Comparison of ENCODE assay signal across 13 cellular contexts in the genomic region with DNA sequence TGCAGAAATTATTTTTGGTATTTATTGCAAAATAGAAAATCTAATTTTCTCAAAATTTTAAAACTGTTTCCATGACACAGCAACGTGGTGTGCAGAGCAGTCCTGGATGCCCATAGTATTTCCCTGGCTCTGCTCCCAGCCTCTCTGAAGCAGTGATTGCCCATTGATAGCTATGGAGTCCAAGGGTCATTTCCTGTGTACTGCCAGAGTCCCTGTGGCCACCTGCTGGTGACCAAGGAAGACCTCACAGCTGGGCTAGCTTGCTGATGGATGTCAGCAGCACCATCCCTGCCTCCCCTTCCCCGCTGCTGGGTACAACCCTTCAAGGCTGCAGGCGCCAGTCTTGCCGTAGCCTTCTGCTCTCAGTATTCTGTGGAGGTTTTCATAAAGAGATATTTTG.
A peak's percentile ranks its signal among the peaks of the same experiment; 100 is the strongest.
DNase-seq lines count a peak whose midpoint lies in the region; ATAC-seq and TF ChIP-seq lines count a peak whose summit lies in the region.
"Had no signal": no experiment of that assay in that cellular context is flagged by ENCODE, and none has a peak within 500 bp of the region (broad histone marks: within the 10 kb centered on the region; RNA-seq: fewer than 3 reads in every experiment).

No MANE protein-coding gene starts in this region.

- RAD21 ChIA-PET in HCT116 (lab: Charles Lee; ENCODE audit: low non-redundant PET in 1 of 2, low total read pairs in 2 of 2, uncharacterized antibody in 2 of 2, unreplicated experiment in 2 of 2): no interaction called here

- H3K36me3 ChIP-seq in HCT116 (ENCODE audit: control insufficient read depth in 1 of 2, insufficient read depth in 2 of 2, low read length in 2 of 2): no peaks in the 10 kb centered on the region
- H3K36me3 ChIP-seq: right atrium auricular region, suprapubic skin had no signal

- no peaks in the 10 kb centered on the region for H3K79me2 ChIP-seq in HCT116 (ENCODE audit: insufficient read depth, low read length)

- POLR2A ChIA-PET in HCT116 (lab: Charles Lee): no interaction called here

- ATAC-seq in HCT116: peak; percentile 70
- ATAC-seq: activated CD4-positive, CD25-positive, alpha-beta regulatory T cell treated with anti-CD3 and anti-CD28 coated beads, Interleukin-2, amount 50 U/mL, for 24 hours; Right ventricle myocardium inferior had no signal

- H3K27me3 ChIP-seq in HCT116 (ENCODE audit: insufficient read depth, low read length): 0 out of 2 replicates have a peak, but pooled peaks cover 8% of the 10 kb centered on the region
- H3K27me3 ChIP-seq: right atrium auricular region, suprapubic skin had no signal

- H3K27ac ChIP-seq in 22Rv1: no peak overlapping the region
- no peak overlapping the region for H3K27ac ChIP-seq in HCT116 (ENCODE audit: low read depth, low read length)
- H3K27ac ChIP-seq: right atrium auricular region, suprapubic skin had no signal

- intact Hi-C loops in HCT116 (cut with micrococcal nuclease): loop anchor here (10.0 kb wide), 1 partner anchor 214 kb away; no protein-coding TSS in a partner anchor

- no peak overlapping the region for H2AFZ ChIP-seq in HCT116 (ENCODE audit: low read depth, low read length, poor library complexity, severe bottlenecking)

- no peak overlapping the region for H3K9ac ChIP-seq in HCT116 (ENCODE audit: low read length)

- DNase-seq in HCT116 (ENCODE audit: low read depth, low spot score) (peak; percentile 16), SHP77 (lab: John Stamatoyannopoulos, UW) (peak; percentile 51 to 73), kidney tubule cell (ENCODE audit: low spot score) (peak; percentile 78), NCI-H2171 treated with DMSO at 0.1 percent for 48 hours (lab: John Stamatoyannopoulos, UW) (no peak), midbrain (lab: John Stamatoyannopoulos, UW) (no peak), NCI-H1048 (lab: John Stamatoyannopoulos, UW) (no peak)
- no peak for DNase-seq in activated CD4-positive, alpha-beta T cell treated with anti-CD3 and anti-CD28 coated beads, Interleukin-2, amount 50 U/mL, for 4 hours
- DNase-seq: activated T-cell treated with anti-CD3 and anti-CD28 coated beads, Interleukin-2, amount 50 U/mL, for 48 hours had no signal

- no peak overlapping the region for H3K4me3 ChIP-seq in HCT116 (replicated peaks in 1 of 2; ENCODE audit: low read depth in 1 of 2, low read length in 2 of 2)
- H3K4me3 ChIP-seq: right atrium auricular region, suprapubic skin had no signal

- no peaks in the 10 kb centered on the region for H4K20me1 ChIP-seq in HCT116 (ENCODE audit: insufficient read depth)

- no peaks in the 10 kb centered on the region for H3K9me3 ChIP-seq in HCT116 (ENCODE audit: control insufficient read depth in 1 of 2, insufficient read depth in 1 of 2, low read depth in 1 of 2, low read length in 2 of 2)
- H3K9me3 ChIP-seq: right atrium auricular region, suprapubic skin had no signal

- TF ChIP-seq RAD21 in HCT116 (IDR thresholded peaks at IDR 0.05; ENCODE audit: low read depth): peak; percentile 30; the same call in 1 of the 2 replicates

- H3K9me2 ChIP-seq in HCT116 (ENCODE audit: insufficient read depth): no peaks in the 10 kb centered on the region

- H3K4me1 ChIP-seq in HCT116 (ENCODE audit: control insufficient read depth in 1 of 2, insufficient read depth in 2 of 2, low read length in 2 of 2): peaks cover 0 to 3% of the 10 kb centered on the region in 2 experiments; a peak in 1 of 4 replicates
- H3K4me1 ChIP-seq: right atrium auricular region, suprapubic skin had no signal

- BruUV-seq in HCT116 (replicated peaks; lab: Mats Ljungman, UMichigan): no TSS peak

- TF ChIP-seq CTCF in 22Rv1 (IDR thresholded peaks at IDR 0.05) (peak; percentile 46), HCT116 (IDR thresholded peaks at IDR 0.05 in 2 of 3, conservative IDR thresholded peaks at IDR 0.05 in 1 of 3; ENCODE audit: borderline replicate concordance in 1 of 3, insufficient read depth in 1 of 3, low read depth in 2 of 3, low read length in 2 of 3) (peak; percentile 28 to 50 (median 48); a peak in 4 of 6 replicates)

- no peak for TF ChIP-seq POLR2A in HCT116 (IDR thresholded peaks at IDR 0.05; ENCODE audit: borderline replicate concordance, extremely low read depth, insufficient read depth, insufficient read length)

- H3K4me2 ChIP-seq in HCT116 (ENCODE audit: low read length): no peak overlapping the region

- CTCF ChIA-PET in HCT116 (lab: Charles Lee): interaction anchor here (1.1 to 1.4 kb wide), 2 partner anchors 140 to 860 kb away, joined by 5 to 7 read pairs; no protein-coding TSS in a partner anchor

TF ChIP-seq in HCT116, 20 proteins besides CTCF, POLR2A, EP300 and RAD21:
- TF ChIP-seq POLR2AphosphoS5 (IDR thresholded peaks at IDR 0.05; ENCODE audit: low read depth, low read length): no peak

Comparison
In these comparisons a context has a peak if more than half of its experiments do, and no peak if none do; other contexts are left out.
1. DNase-seq: peak in HCT116 (single experiment), SHP77 (2 of 2) and kidney tubule cell (single experiment); none in NCI-H2171 treated with DMSO at 0.1 percent for 48 hours (single experiment), activated CD4-positive, alpha-beta T cell treated with anti-CD3 and anti-CD28 coated beads, Interleukin-2, amount 50 U/mL, for 4 hours (0 of 2), midbrain (single experiment) and NCI-H1048 (single experiment).